ENCODE assay signal across 9 cellular contexts in the genomic region with DNA sequence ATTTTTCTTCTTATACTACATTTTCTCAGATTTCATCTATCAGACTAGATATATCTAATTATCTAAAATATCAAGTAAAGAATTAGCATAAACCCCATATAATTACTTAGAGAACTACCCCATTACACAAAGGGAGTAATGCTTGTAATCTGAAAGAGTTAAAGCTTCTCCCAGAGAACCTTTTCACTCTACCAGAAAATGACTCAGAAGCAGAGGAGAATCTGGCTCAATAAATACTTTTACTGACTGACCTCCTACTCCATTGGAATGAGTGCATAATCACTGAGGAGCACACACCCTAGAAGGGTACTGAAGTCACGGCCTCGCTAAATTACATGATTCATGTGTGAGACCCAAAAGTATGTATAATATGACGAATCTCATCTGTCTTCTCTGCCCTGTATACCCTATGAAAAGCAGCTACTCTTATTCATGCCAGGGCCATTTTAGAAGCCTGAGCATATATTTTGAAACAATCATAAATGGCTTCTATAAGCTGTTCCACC. TPM values are rescaled to one million over a fixed set of nuclear protein-coding genes. Genes with fewer than 3 reads are reported as not detected.
DNase-seq lines count a peak whose midpoint lies in the region; ATAC-seq and TF ChIP-seq lines count a peak whose summit lies in the region.
"Had no signal": no experiment of that assay in that cellular context is flagged by ENCODE, and none has a peak within 500 bp of the region (broad histone marks: within the 10 kb centered on the region; RNA-seq: fewer than 3 reads in every experiment).

No MANE protein-coding gene starts in this region.

- 26 to 40% (median 37%) methylated on average over 3 of the region's 3 CpGs for WGBS in psoas muscle, 3 donors

- peak overlapping the region; percentile 56 for H3K27ac ChIP-seq in psoas muscle

- ATAC-seq in psoas muscle (peak; percentile 37 to 77 (median 73)), GM21786 (IDR thresholded peaks at IDR 0.05; ENCODE audit: unreplicated experiment) (no peak), HG02981 (IDR thresholded peaks at IDR 0.05; ENCODE audit: unreplicated experiment) (no peak)

- H3K27me3 ChIP-seq in psoas muscle (ENCODE audit: insufficient read depth in 3 of 3, low read length in 2 of 3): no peaks in the 10 kb centered on the region

- peaks cover 0 to under 1% of the 10 kb centered on the region in 2 donors for H3K36me3 ChIP-seq in psoas muscle (ENCODE audit: insufficient read depth in 1 of 2, low read depth in 1 of 2)

- peaks cover 46% of the 10 kb centered on the region for H3K4me1 ChIP-seq in psoas muscle

- H3K9me3 ChIP-seq in psoas muscle: no peaks in the 10 kb centered on the region

- no peak overlapping the region for H3K4me3 ChIP-seq in fibroblast of mammary gland (ENCODE audit: control insufficient read depth, low read depth, low read length)
- H3K4me3 ChIP-seq in psoas muscle: peak overlapping the region; percentile 1

- peak; percentile 55 for DNase-seq in COLO829 (ENCODE audit: low spot score)
- peak; percentile 91 for DNase-seq in RPMI7951 (ENCODE audit: low read depth)
- DNase-seq in fibroblast of mammary gland (ENCODE audit: low read depth): peak; percentile 99
- DNase-seq in psoas muscle: no peak
- no peak for DNase-seq in NCI-H1105 (lab: John Stamatoyannopoulos, UW)
- DNase-seq in NCI-H1092 treated with DMSO at 0.1 percent for 48 hours (lab: John Stamatoyannopoulos, UW): no peak
- DNase-seq: activated CD4-positive, alpha-beta T cell treated with anti-CD3 and anti-CD28 coated beads, Interleukin-2, amount 10 ng/mL, durations not matched to agents 24 days and 14 days had no signal

- intact Hi-C loops in psoas muscle (cut with DNase I): loop anchor here in 1 of 2 donors (5.0 kb wide), 1 partner anchor 35 kb away; no protein-coding TSS in a partner anchor

- no peak for TF ChIP-seq CTCF in fibroblast of mammary gland (conservative IDR thresholded peaks at IDR 0.05; ENCODE audit: control insufficient read depth, insufficient read depth, low read depth, low read length)
- TF ChIP-seq CTCF in psoas muscle (IDR thresholded peaks at IDR 0.05): no peak

RNA-seq across cellular contexts. Expression of a gene that starts 32.8 kb away (rescaled TPM):
- 5.9 and 7.2 TPM in 2 replicates for total RNA-seq in RPMI7951 (2014; rRNA removed; shearing (Covaris generic))
- 10 to 100 TPM; 10.7 to 16.9 (median 12.4) TPM for total RNA-seq in psoas muscle
- polyA plus RNA-seq in psoas muscle: 10 to 100 TPM in 1 of 3 donors, 1 to 10 TPM in 2; 6.2 to 11.0 (median 8.3) TPM

Comparison
In these comparisons a context has a peak if more than half of its experiments do, and no peak if none do; other contexts are left out.
1. DNase-seq: peak in COLO829 (single experiment), RPMI7951 (single experiment) and fibroblast of mammary gland (single experiment); none in psoas muscle (0 of 2), NCI-H1105 (single experiment) and NCI-H1092 treated with DMSO at 0.1 percent for 48 hours (single experiment).
2. ATAC-seq: peak in psoas muscle (4 of 4); none in GM21786 (single experiment) and HG02981 (single experiment).